Comparison of ENCODE assay signal across 18 cellular contexts in the genomic region with DNA sequence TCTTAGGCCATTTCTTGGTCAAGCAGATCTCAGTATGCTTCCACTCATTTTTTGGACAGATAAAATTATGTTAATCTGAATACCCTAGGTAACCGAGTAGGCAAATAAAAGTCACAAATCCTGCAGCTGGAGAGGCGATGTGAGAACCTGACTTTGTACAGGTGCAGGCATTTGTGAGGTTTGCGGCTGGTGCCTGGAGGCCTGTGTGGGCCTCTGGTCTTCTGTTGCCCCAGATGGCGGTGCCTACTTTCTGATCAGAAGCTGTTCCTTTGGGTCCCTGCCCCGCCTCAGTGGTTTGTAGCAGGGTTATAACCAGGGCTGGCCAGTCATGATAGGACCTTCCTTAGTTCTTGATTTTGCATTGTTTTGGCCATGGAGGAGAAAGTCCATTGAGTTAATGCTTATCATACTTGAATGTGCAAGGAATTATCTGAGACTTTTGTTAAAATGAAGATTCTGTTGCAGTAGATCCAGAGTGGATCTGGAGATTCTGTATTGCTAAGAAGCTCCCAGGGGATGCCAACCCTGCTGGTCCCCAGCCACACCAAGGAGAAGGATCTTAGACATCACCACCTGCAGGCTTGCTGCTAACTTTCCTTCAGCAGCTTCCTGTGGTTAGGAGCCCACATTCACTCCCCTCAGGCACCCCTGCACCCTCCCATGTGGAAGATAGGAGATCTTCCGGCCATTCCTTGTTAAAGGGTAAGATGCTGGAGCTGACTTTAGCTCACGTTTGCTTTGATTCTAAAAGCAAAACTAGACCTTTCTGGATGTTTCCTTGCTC.
"Had no signal": no experiment of that assay in that cellular context is flagged by ENCODE, and none has a peak within 500 bp of the region (broad histone marks: within the 10 kb centered on the region; RNA-seq: fewer than 3 reads in every experiment).

No MANE protein-coding gene starts in this region.

- H3K4me3 ChIP-seq: SJSA1, SK-N-MC had no signal

- H3K27me3 ChIP-seq: SJSA1 had no signal

- H3K9me3 ChIP-seq: SJSA1 had no signal

- H3K36me3 ChIP-seq: SJSA1 had no signal

- DNase-seq: KG1, MV-4-11, NCI-H1048, NCI-H1105, NCI-H1417, NCI-H1436 treated with DMSO at 0.1 percent for 48 hours, NCI-H1694, NCI-H187 treated with DMSO at 0.1 percent for 48 hours, NCI-H2029 treated with DMSO at 0.1 percent for 48 hours, NCI-H2227 treated with DMSO at 0.1 percent for 48 hours, NCI-H524, NCI-H526 treated with DMSO at 0.1 percent for 48 hours, NCI-H748 treated with DMSO at 0.1 percent for 48 hours, Right ventricle myocardium superior, RPMI8226, SIG-M5 had no signal

- H3K4me1 ChIP-seq: SJSA1 had no signal

- H3K27ac ChIP-seq: SJSA1, SK-N-MC had no signal
